19 cellular contexts compared by ENCODE assay signal in the genomic region with DNA sequence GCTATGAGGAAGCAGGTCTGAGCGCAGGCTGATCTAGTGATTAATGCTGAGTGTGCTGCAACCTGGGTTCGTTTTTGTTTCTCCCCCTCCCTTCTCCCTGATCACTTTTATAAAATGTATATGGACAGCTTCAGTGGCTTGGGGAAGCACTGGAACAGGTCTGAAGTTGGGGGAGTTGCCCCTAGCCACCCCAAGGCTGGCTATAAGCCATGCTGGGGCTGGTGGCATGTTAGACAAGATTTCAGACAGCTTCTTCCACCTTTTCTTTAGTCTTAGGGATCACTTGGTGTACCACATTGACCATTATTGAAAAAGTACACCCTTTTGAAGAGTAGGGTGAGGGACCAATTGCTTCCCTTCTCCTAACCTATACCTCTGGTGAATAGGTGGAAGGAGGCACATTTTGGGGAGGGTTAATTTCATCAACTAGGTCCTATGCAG. TPM values are rescaled to one million over a fixed set of nuclear protein-coding genes. Genes with fewer than 3 reads are reported as not detected.
DNase-seq lines count a peak whose midpoint lies in the region; ATAC-seq and TF ChIP-seq lines count a peak whose summit lies in the region.
"Had no signal": no experiment of that assay in that cellular context is flagged by ENCODE, and none has a peak within 500 bp of the region (broad histone marks: within the 10 kb centered on the region; RNA-seq: fewer than 3 reads in every experiment).

No MANE protein-coding gene starts in this region.

- H3K9me2 ChIP-seq in HCT116 (ENCODE audit: insufficient read depth) = no peaks in the 10 kb centered on the region

- TF ChIP-seq POLR2A in HCT116 (IDR thresholded peaks at IDR 0.05; ENCODE audit: borderline replicate concordance, extremely low read depth, insufficient read depth, insufficient read length) = peak; percentile 87

- peaks cover 11% of the 10 kb centered on the region for H3K79me2 ChIP-seq in HCT116 (ENCODE audit: insufficient read depth, low read length)

- H3K4me3 ChIP-seq in AG09309 (ENCODE audit: control insufficient read depth, low read depth, low read length) = peak overlapping the region; percentile 4; the same call in 1 of the 2 replicates
- H3K4me3 ChIP-seq in HCT116 (replicated peaks in 1 of 2; ENCODE audit: low read depth in 1 of 2, low read length in 2 of 2) = no peak overlapping the region
- H3K4me3 ChIP-seq in lower lobe of right lung = no peak overlapping the region
- H3K4me3 ChIP-seq: heart right ventricle, MG63, prostate gland had no signal

- ATAC-seq in HCT116 (no peak), lower lobe of right lung (no peak), GM18511 (IDR thresholded peaks at IDR 0.05; ENCODE audit: unreplicated experiment) (no peak), GM18519 (IDR thresholded peaks at IDR 0.05; ENCODE audit: low FRiP score, unreplicated experiment) (no peak)
- ATAC-seq in activated T-helper 17 cell treated with anti-CD3 and anti-CD28 coated beads, Interleukin-2, amount 50 U/mL, for 72 hours (replicated peaks) = peak; percentile 3
- ATAC-seq: activated naive CD4-positive, alpha-beta T cell treated with anti-CD3 and anti-CD28 coated beads, Interleukin-2, amount 50 U/mL, for 72 hours; heart right ventricle had no signal

- H3K9me3 ChIP-seq in HCT116 (ENCODE audit: control insufficient read depth in 1 of 2, insufficient read depth in 1 of 2, low read depth in 1 of 2, low read length in 2 of 2) = peaks cover 0 to 9% of the 10 kb centered on the region in 2 experiments; a peak in 1 of 4 replicates
- no peaks in the 10 kb centered on the region for H3K9me3 ChIP-seq in lower lobe of right lung
- H3K9me3 ChIP-seq: prostate gland had no signal

- no peak for DNase-seq in AG09309 (ENCODE audit: low read depth)
- DNase-seq in HCT116 (ENCODE audit: low read depth, low spot score) = no peak
- DNase-seq in lower lobe of right lung = no peak
- no peak for DNase-seq in cardiac septum (ENCODE audit: low spot score)
- DNase-seq: activated CD4-positive, alpha-beta T cell treated with anti-CD3 and anti-CD28 coated beads for 36 hours; heart right ventricle; islet precursor cell; MG63; NCI-H1694; NCI-H2227 treated with DMSO at 0.1 percent for 48 hours; nephron progenitor cell had no signal

- no peak overlapping the region for H3K9ac ChIP-seq in HCT116 (ENCODE audit: low read length)

- H3K9me3 Mint-ChIP-seq in activated T-helper 17 cell treated with anti-CD3 and anti-CD28 coated beads, Interleukin-2, amount 50 U/mL, for 72 hours = no peaks in the 10 kb centered on the region
- H3K9me3 Mint-ChIP-seq: activated naive CD4-positive, alpha-beta T cell treated with anti-CD3 and anti-CD28 coated beads, Interleukin-2, amount 50 U/mL, for 72 hours had no signal

- no peaks in the 10 kb centered on the region for H4K20me1 ChIP-seq in HCT116 (ENCODE audit: insufficient read depth)

- peaks cover 5 to 12% of the 10 kb centered on the region in 2 experiments for H3K4me1 ChIP-seq in HCT116 (ENCODE audit: control insufficient read depth in 1 of 2, insufficient read depth in 2 of 2, low read length in 2 of 2)
- H3K4me1 ChIP-seq in lower lobe of right lung = peaks cover 12% of the 10 kb centered on the region
- H3K4me1 ChIP-seq: prostate gland had no signal

- RAD21 ChIA-PET in HCT116 (lab: Charles Lee; ENCODE audit: low non-redundant PET in 1 of 2, low total read pairs in 2 of 2, uncharacterized antibody in 2 of 2, unreplicated experiment in 2 of 2) = no interaction called here

- no peak for TF ChIP-seq RAD21 in HCT116 (IDR thresholded peaks at IDR 0.05; ENCODE audit: low read depth)

- peaks cover 3% of the 10 kb centered on the region for H3K27me3 Mint-ChIP-seq in activated T-helper 17 cell treated with anti-CD3 and anti-CD28 coated beads, Interleukin-2, amount 50 U/mL, for 72 hours

- H3K27me3 ChIP-seq in HCT116 (ENCODE audit: insufficient read depth, low read length) (peaks cover 12% of the 10 kb centered on the region; the same call in 1 of the 2 replicates), lower lobe of right lung (ENCODE audit: low read depth) (peaks cover 4% of the 10 kb centered on the region)
- H3K27me3 ChIP-seq: MG63 had no signal

- CTCF ChIA-PET in HCT116 (lab: Charles Lee) = no interaction called here

- POLR2A ChIA-PET in HCT116 (lab: Charles Lee) = no interaction called here

- H3K27ac ChIP-seq in HCT116 (ENCODE audit: low read depth, low read length) (no peak overlapping the region), lower lobe of right lung (peak overlapping the region; percentile 47)
- H3K27ac ChIP-seq: C4-2B, prostate gland had no signal

- H3K36me3 ChIP-seq in HCT116 (ENCODE audit: control insufficient read depth in 1 of 2, insufficient read depth in 2 of 2, low read length in 2 of 2) (no peaks in the 10 kb centered on the region), lower lobe of right lung (no peaks in the 10 kb centered on the region)
- H3K36me3 ChIP-seq: heart right ventricle, MG63, prostate gland had no signal

- H3K4me2 ChIP-seq in HCT116 (ENCODE audit: low read length) = no peak overlapping the region

- H3K4me3 Mint-ChIP-seq in activated T-helper 17 cell treated with anti-CD3 and anti-CD28 coated beads, Interleukin-2, amount 50 U/mL, for 72 hours = peak overlapping the region; percentile 53
- H3K4me3 Mint-ChIP-seq: activated CD4-positive, alpha-beta T cell treated with anti-CD3 and anti-CD28 coated beads for 36 hours; memory B cell; nephron progenitor cell had no signal

- BruUV-seq in HCT116 (replicated peaks; lab: Mats Ljungman, UMichigan) = no TSS peak

- no peak overlapping the region for H2AFZ ChIP-seq in HCT116 (ENCODE audit: low read depth, low read length, poor library complexity, severe bottlenecking)

- H3K4me1 Mint-ChIP-seq in activated T-helper 17 cell treated with anti-CD3 and anti-CD28 coated beads, Interleukin-2, amount 50 U/mL, for 72 hours = peaks cover 5% of the 10 kb centered on the region

- H3K36me3 Mint-ChIP-seq in activated T-helper 17 cell treated with anti-CD3 and anti-CD28 coated beads, Interleukin-2, amount 50 U/mL, for 72 hours (ENCODE audit: low read depth) = no peaks in the 10 kb centered on the region
- H3K36me3 Mint-ChIP-seq: brain, memory B cell had no signal

- TF ChIP-seq CTCF in AG09309 (IDR thresholded peaks at IDR 0.05; ENCODE audit: control insufficient read depth, insufficient read depth, low read depth, low read length, missing control alignments) = no peak
- TF ChIP-seq CTCF in HCT116 (IDR thresholded peaks at IDR 0.05 in 2 of 3, conservative IDR thresholded peaks at IDR 0.05 in 1 of 3; ENCODE audit: borderline replicate concordance in 1 of 3, insufficient read depth in 1 of 3, low read depth in 2 of 3, low read length in 2 of 3) = no peak
- no peak for TF ChIP-seq CTCF in lower lobe of right lung (IDR thresholded peaks at IDR 0.05)

- intact Hi-C loops in HCT116 (cut with micrococcal nuclease) = loop anchor here (5.0 kb wide), 1 partner anchor 553 kb away; a partner anchor contains a TSS
- intact Hi-C loops in lower lobe of right lung (cut with DNase I) = no loop called here
- intact Hi-C loops in cardiac septum (cut with DNase I) = no loop called here

- H3K27ac Mint-ChIP-seq in activated T-helper 17 cell treated with anti-CD3 and anti-CD28 coated beads, Interleukin-2, amount 50 U/mL, for 72 hours = peak overlapping the region; percentile 57
- H3K27ac Mint-ChIP-seq: activated CD4-positive, alpha-beta T cell treated with anti-CD3 and anti-CD28 coated beads for 36 hours; activated naive CD4-positive, alpha-beta T cell treated with anti-CD3 and anti-CD28 coated beads, Interleukin-2, amount 50 U/mL, for 72 hours; brain; memory B cell; nephron progenitor cell had no signal

TF ChIP-seq in HCT116, 20 proteins besides CTCF, POLR2A, EP300 and RAD21:
- TF ChIP-seq TCF7L2 (IDR thresholded peaks at IDR 0.05; ENCODE audit: borderline replicate concordance, extremely low read depth, insufficient read depth, insufficient read length) (no peak), EZH2 (IDR thresholded peaks at IDR 0.05) (no peak), ZFX (IDR thresholded peaks at IDR 0.05) (no peak), EZH2phosphoT487 (IDR thresholded peaks at IDR 0.05; ENCODE audit: borderline replicate concordance) (no peak), CBX3 (IDR thresholded peaks at IDR 0.05; ENCODE audit: low read depth) (no peak), JUND (IDR thresholded peaks at IDR 0.05) (no peak)
- TF ChIP-seq, protein P1, sequence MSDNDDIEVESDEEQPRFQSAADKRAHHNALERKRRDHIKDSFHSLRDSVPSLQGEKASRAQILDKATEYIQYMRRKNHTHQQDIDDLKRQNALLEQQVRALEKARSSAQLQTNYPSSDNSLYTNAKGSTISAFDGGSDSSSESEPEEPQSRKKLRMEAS (IDR thresholded peaks at IDR 0.05) = no peak

RNA-seq across cellular contexts. Expression of a gene that starts 3.8 kb away (rescaled TPM):
- total RNA-seq in HCT116 (2021; ENCODE audit: unreplicated experiment) = 35.3 TPM
- polyA plus RNA-seq in HCT116 (2012) = 22.8 and 29.2 TPM in 2 replicates
- 10 to 100 TPM; 22.4 to 34.9 TPM for total RNA-seq in activated T-helper 17 cell treated with anti-CD3 and anti-CD28 coated beads, Interleukin-2, amount 50 U/mL, for 72 hours
- total RNA-seq in lower lobe of right lung = 49.1 TPM
- 19.0 TPM for total RNA-seq in cardiac septum
